8 cellular contexts compared by ENCODE assay signal in the genomic region with DNA sequence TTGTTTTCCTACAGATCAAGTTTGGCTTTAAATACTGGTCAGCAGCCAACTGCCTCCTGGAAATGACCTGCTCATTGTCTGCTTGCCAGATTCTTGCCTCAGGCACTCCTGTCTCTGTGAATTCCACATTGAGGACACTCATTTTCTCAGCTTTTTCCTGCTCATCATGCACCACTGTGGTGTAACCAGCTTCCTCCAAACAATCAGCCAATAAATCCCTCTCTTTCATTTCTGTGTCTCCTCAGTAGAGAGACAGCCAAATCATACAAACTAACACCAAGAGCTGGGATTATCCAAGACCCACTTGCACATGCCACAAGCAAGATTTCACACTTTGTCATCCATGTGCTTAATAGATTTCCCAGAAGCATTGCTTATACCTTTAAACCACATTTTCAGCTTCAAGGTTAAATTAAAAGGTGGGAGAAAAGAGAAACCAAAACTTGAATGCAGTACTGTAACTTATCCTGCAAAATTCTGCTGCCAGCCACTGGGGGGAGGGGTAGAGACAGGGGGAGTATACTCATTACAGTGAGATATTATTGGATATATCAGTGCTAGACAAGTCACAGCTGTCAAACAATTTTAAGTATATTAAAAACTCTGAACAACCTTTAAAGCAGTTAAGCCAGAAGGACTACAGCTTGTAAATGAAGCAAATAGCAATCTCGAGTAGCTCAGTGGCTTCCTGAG.
A peak's percentile ranks its signal among the peaks of the same experiment; 100 is the strongest.
DNase-seq lines count a peak whose midpoint lies in the region; ATAC-seq and TF ChIP-seq lines count a peak whose summit lies in the region.

No MANE protein-coding gene starts in this region.

- no peaks in the 10 kb centered on the region for H3K36me3 ChIP-seq in parathyroid adenoma (ENCODE audit: control insufficient read depth, insufficient read depth, low read length)

- H3K36me3 Mint-ChIP-seq in activated CD8-positive, alpha-beta T cell treated with anti-CD3 and anti-CD28 coated beads for 36 hours (ENCODE audit: low read depth) = peaks cover 5% of the 10 kb centered on the region

- POLR2A ChIA-PET in activated CD8-positive, alpha-beta T cell treated with anti-CD3 and anti-CD28 coated beads for 36 hours (lab: Charles Lee) = interaction anchor here (1.2 kb wide), 1 partner anchor 9 kb away, joined by 3 read pairs; no protein-coding TSS in a partner anchor

- peak overlapping the region; percentile 6 for H3K27ac Mint-ChIP-seq in activated CD8-positive, alpha-beta T cell treated with anti-CD3 and anti-CD28 coated beads for 36 hours

- peak overlapping the region; percentile 65 for H3K27ac ChIP-seq in parathyroid adenoma

- DNase-seq in stimulated activated CD4-positive, alpha-beta T cell treated with anti-CD3 and anti-CD28 coated beads, Interleukin-15, amount 100 ng/mL, for 24 hours = peak; percentile 31
- DNase-seq in stimulated activated CD4-positive, alpha-beta T cell treated with anti-CD3 and anti-CD28 coated beads, Interleukin-12 subunit alpha, Interleukin-12 subunit beta, amount 100 ng/mL, for 4 hours = no peak
- DNase-seq in LoVo (ENCODE audit: low spot score) (peak; percentile 50), fibroblast of villous mesenchyme (ENCODE audit: low read depth) (peak; percentile 91), HuH-7 (ENCODE audit: low spot score) (no peak)
- peak; percentile 36 for DNase-seq in activated CD8-positive, alpha-beta T cell treated with anti-CD3 and anti-CD28 coated beads for 36 hours

- TF ChIP-seq CTCF in activated CD8-positive, alpha-beta T cell treated with anti-CD3 and anti-CD28 coated beads for 36 hours (IDR thresholded peaks at IDR 0.05) = no peak
- peak; percentile 25 for TF ChIP-seq CTCF in fibroblast of villous mesenchyme (IDR thresholded peaks at IDR 0.05; ENCODE audit: insufficient read depth, low read depth, low read length)
- no peak for TF ChIP-seq CTCF in parathyroid adenoma (IDR thresholded peaks at IDR 0.05)

- peaks cover 23% of the 10 kb centered on the region for H3K79me2 ChIP-seq in parathyroid adenoma

- no peaks in the 10 kb centered on the region for H3K9me3 ChIP-seq in parathyroid adenoma (ENCODE audit: control insufficient read depth, low read length)

- peak; percentile 79 for ATAC-seq in activated CD8-positive, alpha-beta T cell treated with anti-CD3 and anti-CD28 coated beads for 36 hours
- no peak for ATAC-seq in GM21737 (IDR thresholded peaks at IDR 0.05; ENCODE audit: unreplicated experiment)

- no peak overlapping the region for H3K9ac ChIP-seq in parathyroid adenoma

- H3K4me3 Mint-ChIP-seq in activated CD8-positive, alpha-beta T cell treated with anti-CD3 and anti-CD28 coated beads for 36 hours = peak overlapping the region; percentile 8

- peaks cover 32% of the 10 kb centered on the region for H3K4me1 ChIP-seq in parathyroid adenoma

- H3K27me3 Mint-ChIP-seq in activated CD8-positive, alpha-beta T cell treated with anti-CD3 and anti-CD28 coated beads for 36 hours = no peaks in the 10 kb centered on the region

- H3K4me1 Mint-ChIP-seq in activated CD8-positive, alpha-beta T cell treated with anti-CD3 and anti-CD28 coated beads for 36 hours (ENCODE audit: low read depth) = peaks cover 54% of the 10 kb centered on the region

- CTCF ChIA-PET in activated CD8-positive, alpha-beta T cell treated with anti-CD3 and anti-CD28 coated beads for 36 hours (lab: Charles Lee) = interaction anchor here (0.9 to 1.4 kb wide), 2 partner anchors 14 to 29 kb away, joined by 3 to 6 read pairs; no protein-coding TSS in a partner anchor

- H3K27me3 ChIP-seq in parathyroid adenoma (ENCODE audit: control insufficient read depth, insufficient read depth, low read length) = no peaks in the 10 kb centered on the region

- intact Hi-C loops in activated CD8-positive, alpha-beta T cell treated with anti-CD3 and anti-CD28 coated beads for 36 hours (cut with micrococcal nuclease) = no loop called here

- peak overlapping the region; percentile 44 for H3K4me3 ChIP-seq in fibroblast of villous mesenchyme (ENCODE audit: low read depth, low read length)
- H3K4me3 ChIP-seq in parathyroid adenoma (ENCODE audit: low read depth, low read length) = peak overlapping the region; percentile 35

- peak overlapping the region; percentile 13 for H3K4me2 ChIP-seq in parathyroid adenoma (ENCODE audit: low read length)

- no peaks in the 10 kb centered on the region for H3K9me3 Mint-ChIP-seq in activated CD8-positive, alpha-beta T cell treated with anti-CD3 and anti-CD28 coated beads for 36 hours

- H2AFZ ChIP-seq in parathyroid adenoma = no peak overlapping the region

Comparison
In these comparisons a context has a peak if more than half of its experiments do, and no peak if none do; other contexts are left out.
1. DNase-seq: peak in stimulated activated CD4-positive, alpha-beta T cell treated with anti-CD3 and anti-CD28 coated beads, Interleukin-15, amount 100 ng/mL, for 24 hours (single experiment), LoVo (single experiment), activated CD8-positive, alpha-beta T cell treated with anti-CD3 and anti-CD28 coated beads for 36 hours (single experiment) and fibroblast of villous mesenchyme (single experiment); none in stimulated activated CD4-positive, alpha-beta T cell treated with anti-CD3 and anti-CD28 coated beads, Interleukin-12 subunit alpha, Interleukin-12 subunit beta, amount 100 ng/mL, for 4 hours (single experiment) and HuH-7 (single experiment).